Comparison of ENCODE assay signal across 8 cellular contexts in the genomic region with DNA sequence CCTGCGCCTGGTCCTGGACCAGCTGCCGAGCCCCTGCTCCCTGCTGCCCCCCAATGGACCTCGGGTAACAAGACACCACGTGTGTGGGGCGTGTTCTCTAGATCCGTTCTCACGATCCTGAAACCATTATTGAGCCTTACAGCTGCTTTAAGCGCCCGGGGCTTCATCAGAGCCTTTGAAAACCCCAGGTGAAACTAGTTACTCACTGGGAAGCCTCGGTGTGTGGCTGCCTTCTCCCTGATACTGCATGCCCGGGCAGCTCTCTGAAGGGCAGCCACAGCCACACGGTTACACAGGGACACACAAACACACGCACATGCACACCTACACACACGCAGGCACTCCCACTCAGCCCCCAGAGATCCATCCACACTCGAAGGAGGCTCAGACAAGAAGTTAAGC. TPM values are rescaled to one million over a fixed set of nuclear protein-coding genes. Genes with fewer than 3 reads are reported as not detected.
DNase-seq lines count a peak whose midpoint lies in the region; ATAC-seq and TF ChIP-seq lines count a peak whose summit lies in the region.

No MANE protein-coding gene starts in this region.

- TF ChIP-seq CTCF in NB4 (IDR thresholded peaks at IDR 0.05; ENCODE audit: low read depth, low read length) = peak; percentile 82
- peak; percentile 51 for TF ChIP-seq CTCF in left ventricle myocardium inferior (IDR thresholded peaks at IDR 0.05; ENCODE audit: borderline replicate concordance)

- ATAC-seq in GM21619 (IDR thresholded peaks at IDR 0.05; ENCODE audit: unreplicated experiment) = peak; percentile 76

- H3K4me1 ChIP-seq in left ventricle myocardium inferior = peaks cover 15% of the 10 kb centered on the region

- no peak overlapping the region for H3K27ac ChIP-seq in left ventricle myocardium inferior (replicated peaks)

- TF ChIP-seq POLR2A in NB4 (IDR thresholded peaks at IDR 0.05; ENCODE audit: extremely low read depth, insufficient read length) = no peak

- H3K9me3 ChIP-seq in left ventricle myocardium inferior (replicated peaks) = no peaks in the 10 kb centered on the region

- peaks cover 97% of the 10 kb centered on the region for H3K27me3 ChIP-seq in left ventricle myocardium inferior (ENCODE audit: low read depth)

- DNase-seq in DMS53 (lab: John Stamatoyannopoulos, UW) (peak; percentile 24), DMS53 treated with DMSO at 0.1 percent for 48 hours (lab: John Stamatoyannopoulos, UW; ENCODE audit: unreplicated experiment) (no peak), NB4 (ENCODE audit: low read depth) (peak; percentile 68), left ventricle myocardium inferior (no peak), NCI-H1105 treated with DMSO at 0.1 percent for 48 hours (lab: John Stamatoyannopoulos, UW) (no peak)
- peak; percentile 64 to 71 for DNase-seq in activated T-cell treated with anti-CD3 and anti-CD28 coated beads, Interleukin-2, amount 50 U/mL, for 48 hours
- DNase-seq in stimulated activated CD4-positive, alpha-beta T cell treated with anti-CD3 and anti-CD28 coated beads, Interleukin-4, amount 100 ng/mL, for 24 hours = peak; percentile 59

- intact Hi-C loops in left ventricle myocardium inferior (cut with micrococcal nuclease) = no loop called here

- H3K36me3 ChIP-seq in left ventricle myocardium inferior = no peaks in the 10 kb centered on the region

- H3K4me3 ChIP-seq in NB4 (ENCODE audit: low read depth, low read length) = no peak overlapping the region
- no peak overlapping the region for H3K4me3 ChIP-seq in left ventricle myocardium inferior

RNA-seq across cellular contexts. Expression of a gene that starts 5.3 kb away (rescaled TPM):
- total RNA-seq in left ventricle myocardium inferior = not detected

RNA-seq across cellular contexts. Expression of a gene that starts 10.1 kb away (rescaled TPM):
- 0.41 TPM for total RNA-seq in left ventricle myocardium inferior

RNA-seq across cellular contexts. Expression of a gene that starts 20.9 kb away (rescaled TPM):
- 8.6 TPM for total RNA-seq in left ventricle myocardium inferior

RNA-seq across cellular contexts. Expression of a gene that starts 51.5 kb away (rescaled TPM):
- total RNA-seq in left ventricle myocardium inferior = 12.6 TPM

Comparison
In these comparisons a context has a peak if more than half of its experiments do, and no peak if none do; other contexts are left out.
1. DNase-seq: peak in DMS53 (single experiment), NB4 (single experiment), activated T-cell treated with anti-CD3 and anti-CD28 coated beads, Interleukin-2, amount 50 U/mL, for 48 hours (2 of 2) and stimulated activated CD4-positive, alpha-beta T cell treated with anti-CD3 and anti-CD28 coated beads, Interleukin-4, amount 100 ng/mL, for 24 hours (single experiment); none in DMS53 treated with DMSO at 0.1 percent for 48 hours (single experiment), left ventricle myocardium inferior (single experiment) and NCI-H1105 treated with DMSO at 0.1 percent for 48 hours (single experiment).